ENCODE assay signal across 1 cellular context in genomic region chr10:92087750-92088395, GRCh38.
TF ChIP-seq lines count a peak whose summit lies in the region.

No MANE protein-coding gene starts in this region.

TF ChIP-seq in GM23338, 12 proteins besides CTCF, POLR2A, EP300 and RAD21 (continued from another document):
- TF ChIP-seq ZNF462 (CRISPR knock-in tag; IDR thresholded peaks at IDR 0.05) (no peak), NANOG (IDR thresholded peaks at IDR 0.05; ENCODE audit: borderline replicate concordance) (no peak), ZNF331 (CRISPR knock-in tag; IDR thresholded peaks at IDR 0.05; ENCODE audit: low read depth) (no peak), ZNF114 (CRISPR knock-in tag; IDR thresholded peaks at IDR 0.05) (no peak), JUNB (IDR thresholded peaks at IDR 0.05; ENCODE audit: unreplicated experiment) (no peak), EZH2phosphoT487 (IDR thresholded peaks at IDR 0.05; ENCODE audit: unreplicated experiment) (no peak), EZH2 (IDR thresholded peaks at IDR 0.05; ENCODE audit: low read depth, unreplicated experiment) (no peak), CREB1 (CRISPR knock-in tag; IDR thresholded peaks at IDR 0.05; ENCODE audit: low read depth) (no peak), STAT1 (IDR thresholded peaks at IDR 0.05; ENCODE audit: unreplicated experiment) (no peak)
